Comparison of ENCODE assay signal across 1 cellular context in genomic region chr20:64035933-64036345, GRCh38.
TF ChIP-seq lines count a peak whose summit lies in the region.

TSS of gene C20orf204 (plus strand) at chr20:64036182. CDS start at chr20:64036324, 142 bp downstream.

TF ChIP-seq in HepG2, 621 proteins besides CTCF, POLR2A, EP300 and RAD21 (continued from another document and continues in another):
- TF ChIP-seq ZSCAN9 (CRISPR knock-in tag; IDR thresholded peaks at IDR 0.05; ENCODE audit: borderline replicate concordance) (no peak; the same call in 1 of the 2 replicates), ZNF713 (CRISPR knock-in tag; IDR thresholded peaks at IDR 0.05) (no peak), DDIT3 (CRISPR knock-in tag; IDR thresholded peaks at IDR 0.05) (no peak), ZUFSP (CRISPR knock-in tag; IDR thresholded peaks at IDR 0.05; ENCODE audit: borderline replicate concordance) (no peak), TGIF2 (CRISPR knock-in tag; IDR thresholded peaks at IDR 0.05) (peak; percentile 46; the same call in 1 of the 2 replicates), TERF1 (CRISPR knock-in tag; IDR thresholded peaks at IDR 0.05) (no peak), ZBTB46 (CRISPR knock-in tag; IDR thresholded peaks at IDR 0.05; ENCODE audit: borderline replicate concordance) (no peak; the same call in 1 of the 2 replicates), ATF5 (CRISPR knock-in tag; IDR thresholded peaks at IDR 0.05; ENCODE audit: low read depth) (no peak; the same call in 1 of the 2 replicates), YEATS2 (CRISPR knock-in tag; IDR thresholded peaks at IDR 0.05; ENCODE audit: borderline replicate concordance) (peak; percentile 80), CSRNP1 (CRISPR knock-in tag; IDR thresholded peaks at IDR 0.05) (peak; percentile 44; the same call in 1 of the 2 replicates), ZNF180 (CRISPR knock-in tag; IDR thresholded peaks at IDR 0.05; ENCODE audit: borderline replicate concordance, low read depth) (no peak; the same call in 1 of the 2 replicates), ZNF747 (CRISPR knock-in tag; IDR thresholded peaks at IDR 0.05; ENCODE audit: borderline replicate concordance) (peak; percentile 91; the same call in 1 of the 2 replicates), ZNF460 (CRISPR knock-in tag; IDR thresholded peaks at IDR 0.05; ENCODE audit: borderline replicate concordance) (no peak), CERS6 (CRISPR knock-in tag; IDR thresholded peaks at IDR 0.05) (no peak), ZFP62 (CRISPR knock-in tag; IDR thresholded peaks at IDR 0.05) (no peak), ZBTB44 (CRISPR knock-in tag; IDR thresholded peaks at IDR 0.05) (peak; percentile 39; the same call in 1 of the 2 replicates), KAT7 (CRISPR knock-in tag; IDR thresholded peaks at IDR 0.05; ENCODE audit: borderline replicate concordance) (no peak), GABPB1 (CRISPR knock-in tag; IDR thresholded peaks at IDR 0.05) (peak; percentile 67), ZSCAN29 (CRISPR knock-in tag; conservative IDR thresholded peaks at IDR 0.05) (no peak; the same call in 1 of the 2 replicates), ZNF275 (CRISPR knock-in tag; IDR thresholded peaks at IDR 0.05; ENCODE audit: borderline replicate concordance) (no peak), FOXO4 (CRISPR knock-in tag; conservative IDR thresholded peaks at IDR 0.05) (no peak), ZNF597 (CRISPR knock-in tag; IDR thresholded peaks at IDR 0.05) (no peak), STAG1 (CRISPR knock-in tag; IDR thresholded peaks at IDR 0.05) (no peak), ZNF512 (CRISPR knock-in tag; IDR thresholded peaks at IDR 0.05) (no peak), CBX2 (IDR thresholded peaks at IDR 0.05; ENCODE audit: low read depth, low read length) (no peak), CBX2 (CRISPR knock-in tag; IDR thresholded peaks at IDR 0.05; ENCODE audit: low read depth) (no peak), HIVEP1 (CRISPR knock-in tag; IDR thresholded peaks at IDR 0.05) (no peak), SP1 (IDR thresholded peaks at IDR 0.05) (no peak), SP1 (CRISPR knock-in tag; IDR thresholded peaks at IDR 0.05) (peak; percentile 72), DRAP1 (CRISPR knock-in tag; IDR thresholded peaks at IDR 0.05) (peak; percentile 95), ZBTB33 (CRISPR knock-in tag; IDR thresholded peaks at IDR 0.05) (peak; percentile 15; the same call in 1 of the 2 replicates), ZXDC (CRISPR knock-in tag; IDR thresholded peaks at IDR 0.05) (peak; percentile 81), THAP11 (CRISPR knock-in tag; IDR thresholded peaks at IDR 0.05) (no peak; the same call in 1 of the 2 replicates), ATRX (CRISPR knock-in tag; IDR thresholded peaks at IDR 0.05; ENCODE audit: borderline replicate concordance) (no peak), ZNF24 (IDR thresholded peaks at IDR 0.05) (peak; percentile 38; the same call in 1 of the 2 replicates)
